In the genomic region with DNA sequence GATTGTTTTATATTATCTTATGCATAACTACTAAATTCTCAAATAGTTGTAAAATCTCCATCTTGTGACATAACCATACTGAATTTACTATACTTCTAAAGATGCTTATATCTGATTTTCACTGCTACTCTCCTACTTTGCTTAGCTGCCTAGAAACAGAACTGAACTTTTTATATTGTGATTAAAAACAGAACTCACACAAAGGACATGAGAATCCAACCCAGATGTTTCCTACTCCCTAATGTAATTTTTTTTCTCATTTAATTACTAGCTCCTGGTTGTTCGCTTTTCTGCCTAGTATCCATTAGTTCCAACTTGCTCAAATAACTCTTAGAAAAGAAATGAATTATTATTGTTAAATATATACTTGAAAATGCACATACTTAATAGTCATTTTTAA, we compare ENCODE assay signal across 34 cellular contexts.
"Had no signal": no experiment of that assay in that cellular context is flagged by ENCODE, and none has a peak within 500 bp of the region (broad histone marks: within the 10 kb centered on the region; RNA-seq: fewer than 3 reads in every experiment).

No MANE protein-coding gene starts in this region.

- H3K9me3 ChIP-seq: MG63 had no signal

- H3K4me3 ChIP-seq: MG63 had no signal

- H3K27me3 ChIP-seq: MG63 had no signal

- H3K27ac ChIP-seq: KMS-11 had no signal

- DNase-seq: Karpas-422, Kasumi-1, MG63, MM.1S, MV-4-11, NCI-H1048, NCI-H1092, NCI-H1092 treated with DMSO at 0.1 percent for 48 hours, NCI-H1105, NCI-H1105 treated with DMSO at 0.1 percent for 48 hours, NCI-H1417, NCI-H1417 treated with DMSO at 0.1 percent for 48 hours, NCI-H1436, NCI-H1436 treated with DMSO at 0.1 percent for 48 hours, NCI-H146, NCI-H1694, NCI-H1694 treated with DMSO at 0.1 percent for 48 hours, NCI-H187, NCI-H187 treated with DMSO at 0.1 percent for 48 hours, NCI-H1930, NCI-H2029, NCI-H2029 treated with DMSO at 0.1 percent for 48 hours, NCI-H2081, NCI-H2081 treated with DMSO at 0.1 percent for 48 hours, NCI-H2107, NCI-H2171, NCI-H2171 treated with DMSO at 0.1 percent for 48 hours, NCI-H2227 treated with DMSO at 0.1 percent for 48 hours, NCI-H226, NCI-H345, NCI-H446, NCI-H446 treated with DMSO at 0.1 percent for 48 hours, NCI-H510A had no signal

- H3K36me3 ChIP-seq: MG63 had no signal

- H3K4me2 ChIP-seq: KMS-11 had no signal

- H3K9ac ChIP-seq: KMS-11 had no signal
